ENCODE assay signal across 27 cellular contexts in the genomic region with DNA sequence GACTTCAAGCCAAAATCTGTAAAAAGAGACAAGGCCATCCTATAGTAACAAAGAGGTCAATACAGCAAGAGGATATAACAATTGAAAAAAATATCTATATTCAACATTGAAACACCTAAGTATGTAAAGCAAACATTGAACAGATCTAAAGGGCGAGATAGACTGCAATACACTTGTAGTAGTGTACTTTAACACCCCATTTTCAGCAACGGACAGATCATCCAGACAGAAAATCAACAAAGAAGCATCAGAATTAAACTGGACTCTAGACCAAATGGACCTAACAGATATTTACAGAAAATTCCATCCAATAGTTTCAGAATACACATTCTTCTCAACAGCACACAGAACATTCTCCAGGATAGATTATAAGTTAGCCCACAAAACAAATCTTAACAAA. TPM values are rescaled to one million over a fixed set of nuclear protein-coding genes. Genes with fewer than 3 reads are reported as not detected.
"Had no signal": no experiment of that assay in that cellular context is flagged by ENCODE, and none has a peak within 500 bp of the region (broad histone marks: within the 10 kb centered on the region; RNA-seq: fewer than 3 reads in every experiment).

No MANE protein-coding gene starts in this region.

- FAIRE-seq: urothelium cell line had no signal

- ATAC-seq: stimulated activated effector memory CD8-positive, alpha-beta T cell treated with anti-CD3 and anti-CD28 coated beads, Interleukin-12 subunit alpha, Interleukin-12 subunit beta, amount 100 ng/mL, for 72 hours; stimulated activated memory B cell treated with anti-CD40 and anti-IgM and Interleukin-4, amounts not matched to agents 10 μg/mL and 1 μg/mL and 100 μg/mL, for 72 hours; stimulated activated naive B cell treated with anti-CD40 and anti-IgM and Interleukin-4, amounts not matched to agents 10 μg/mL and 1 μg/mL and 100 μg/mL, for 72 hours; stimulated activated naive CD8-positive, alpha-beta T cell treated with anti-CD3 and anti-CD28 coated beads, Interleukin-15, amount 100 ng/mL, for 72 hours; stimulated activated naive CD8-positive, alpha-beta T cell treated with anti-CD3 and anti-CD28 coated beads, Interleukin-15, Interleukin-2, amounts not matched to agents 100 U/mL and 50 U/mL, for 24 hours; upper lobe of right lung had no signal

- H3K27me3 ChIP-seq: testis, thyroid gland, tibial artery, tibial nerve, transverse colon, upper lobe of left lung, uterus, vagina had no signal

- H3K36me3 ChIP-seq: stomach, suprapubic skin, thoracic aorta, thyroid gland, tibial artery, tibial nerve, transverse colon, upper lobe of left lung, upper lobe of right lung, uterus, vagina had no signal

- H3K4me1 ChIP-seq: stomach, testis, thyroid gland, tibial artery, tibial nerve, transverse colon, upper lobe of left lung, upper lobe of right lung, uterus, vagina had no signal

- H3K27ac ChIP-seq: stomach, suprapubic skin, testis, thoracic aorta, thyroid gland, tibial artery, tibial nerve, transverse colon, upper lobe of left lung, upper lobe of right lung, uterus, vagina had no signal

- H3K4me3 ChIP-seq: stomach, suprapubic skin, testis, thoracic aorta, thyroid gland, tibial artery, tibial nerve, transverse colon, upper lobe of left lung, upper lobe of right lung, uterus, vagina had no signal

- DNase-seq: stimulated activated CD4-positive, alpha-beta T cell treated with anti-CD3 and anti-CD28 coated beads, Interleukin-2, amount 100 ng/mL, for 48 hours; stimulated activated CD4-positive, alpha-beta T cell treated with anti-CD3 and anti-CD28 coated beads, Interleukin-4, amount 100 ng/mL, for 1 hour; stimulated activated CD4-positive, alpha-beta T cell treated with anti-CD3 and anti-CD28 coated beads, Interleukin-4, amount 100 ng/mL, for 24 hours; stimulated activated CD4-positive, alpha-beta T cell treated with anti-CD3 and anti-CD28 coated beads, Interleukin-4, amount 100 ng/mL, for 4 hours; stimulated activated CD8-positive, alpha-beta memory T cell treated with anti-CD3 and anti-CD28 coated beads, Interleukin-4, amount 100 ng/mL, for 48 hours; stimulated activated naive B cell treated with anti-CD40 and anti-IgM and Interleukin-4, amounts not matched to agents 10 μg/mL and 1 μg/mL and 100 μg/mL, for 72 hours; stimulated activated naive CD4-positive, alpha-beta T cell; stimulated activated naive CD4-positive, alpha-beta T cell treated with Interleukin-2 at 50 U/mL for 16 hours; stimulated activated naive CD8-positive, alpha-beta T cell treated with anti-CD3 and anti-CD28 coated beads, Interleukin-15, amount 100 ng/mL, for 72 hours; stimulated activated naive CD8-positive, alpha-beta T cell treated with anti-CD3 and anti-CD28 coated beads, Interleukin-15, Interleukin-2, amounts not matched to agents 100 U/mL and 50 U/mL, for 24 hours; testis; tibial artery; upper lobe of left lung; upper lobe of right lung had no signal

- H3K9me3 ChIP-seq: stomach, suprapubic skin, testis, thoracic aorta, thyroid gland, tibial artery, tibial nerve, transverse colon, upper lobe of left lung, upper lobe of right lung, uterus, vagina had no signal

RNA-seq across cellular contexts. Expression of gene SIAH3, which starts 28.7 kb away (rescaled TPM):
- total RNA-seq: subcutaneous adipose tissue, thoracic aorta, tibial nerve, transverse colon, upper lobe of right lung, vagina had no signal
- polyA plus RNA-seq: stomach, urinary bladder had no signal
